ENCODE assay signal across 22 cellular contexts in genomic region chr10:70932415-70933196, GRCh38. TPM values are rescaled to one million over a fixed set of nuclear protein-coding genes. Genes with fewer than 3 reads are reported as not detected.
DNase-seq lines count a peak whose midpoint lies in the region; TF ChIP-seq lines count a peak whose summit lies in the region.
"Had no signal": no experiment of that assay in that cellular context is flagged by ENCODE, and none has a peak within 500 bp of the region (broad histone marks: within the 10 kb centered on the region; RNA-seq: fewer than 3 reads in every experiment).

No MANE protein-coding gene starts in this region.

- H3K4me2 ChIP-seq in mesenchymal stem cell (ENCODE audit: low read length, poor library complexity, severe bottlenecking): no peak overlapping the region
- H3K4me2 ChIP-seq: BLaER1, KMS-11 had no signal

- H3K4ac ChIP-seq in mesenchymal stem cell (ENCODE audit: low read depth in 1 of 2, low read length in 2 of 2): no peak overlapping the region

- DNase-seq in NCI-H82 (lab: John Stamatoyannopoulos, UW): peak; percentile 41
- DNase-seq in NCI-H82 treated with DMSO at 0.1 percent for 48 hours (lab: John Stamatoyannopoulos, UW; ENCODE audit: unreplicated experiment): no peak
- DNase-seq in mesenchymal stem cell: peak; percentile 4
- DNase-seq in SHP77 (lab: John Stamatoyannopoulos, UW): no peak
- DNase-seq in SIG-M5 treated with dmso at 0.1 percent for 504 hours (lab: John Stamatoyannopoulos, UW; ENCODE audit: unreplicated experiment): no peak
- DNase-seq in Peyer's patch: no peak
- DNase-seq in GM03348 (ENCODE audit: low spot score): no peak
- DNase-seq: activated CD4-positive, alpha-beta T cell treated with anti-CD3 and anti-CD28 coated beads for 48 hours; activated T-cell treated with anti-CD3 and anti-CD28 coated beads, Interleukin-2, amount 50 U/mL, for 72 hours; central memory CD4-positive, alpha-beta T cell; EL; H7; NCI-H187; NCI-H774; OCI-M1; SHP77 treated with DMSO at 0.1 percent for 48 hours; T-cell had no signal

- H2BK12ac ChIP-seq in mesenchymal stem cell (ENCODE audit: low read length in 2 of 2): no peak overlapping the region

- H3K27me3 ChIP-seq in mesenchymal stem cell (ENCODE audit: control insufficient read depth in 1 of 2, insufficient read depth in 1 of 2, low read length in 2 of 2) (peaks cover 53 to 96% of the 10 kb centered on the region in 2 experiments), Peyer's patch (no peaks in the 10 kb centered on the region)
- H3K27me3 ChIP-seq: ascending aorta, BLaER1 had no signal

- no peak overlapping the region for H4K8ac ChIP-seq in mesenchymal stem cell (ENCODE audit: low read length)

- H3K79me1 ChIP-seq in mesenchymal stem cell (replicated peaks; ENCODE audit: low read length, poor library complexity, severe bottlenecking): no peaks in the 10 kb centered on the region

- H2AFZ ChIP-seq in mesenchymal stem cell (ENCODE audit: low read depth, low read length): no peak overlapping the region

- H3K9me3 ChIP-seq in mesenchymal stem cell (ENCODE audit: control insufficient read depth, low read length) (no peaks in the 10 kb centered on the region), Peyer's patch (no peaks in the 10 kb centered on the region)
- H3K9me3 ChIP-seq: ascending aorta, BLaER1, mucosa of descending colon had no signal

- no peak overlapping the region for H3K18ac ChIP-seq in mesenchymal stem cell (ENCODE audit: low read depth in 1 of 2, low read length in 2 of 2)

- H2BK15ac ChIP-seq in mesenchymal stem cell (ENCODE audit: low read depth, poor library complexity, severe bottlenecking): no peak overlapping the region

- H2BK120ac ChIP-seq in mesenchymal stem cell (ENCODE audit: low read depth, low read length): no peak overlapping the region

- H4K91ac ChIP-seq in mesenchymal stem cell (ENCODE audit: low read length): no peak overlapping the region

- H3K36me3 ChIP-seq in mesenchymal stem cell (ENCODE audit: control insufficient read depth in 1 of 2, insufficient read depth in 2 of 2, low read depth in 1 of 2, low read length in 2 of 2) (no peaks in the 10 kb centered on the region), Peyer's patch (no peaks in the 10 kb centered on the region)
- H3K36me3 ChIP-seq: ascending aorta, BLaER1 had no signal

- WGBS in mesenchymal stem cell: 48% methylated on average over 8 of the region's 9 CpGs

- TF ChIP-seq POLR2A in Peyer's patch (IDR thresholded peaks at IDR 0.05): no peak

- H3K27ac ChIP-seq in VCaP: peak overlapping the region; percentile 70
- no peak overlapping the region for H3K27ac ChIP-seq in mesenchymal stem cell (ENCODE audit: low read length, poor library complexity, severe bottlenecking)
- H3K27ac ChIP-seq in Peyer's patch: no peak overlapping the region
- H3K27ac ChIP-seq: ascending aorta, BLaER1, KMS-11 had no signal

- H3K4me1 ChIP-seq in mesenchymal stem cell (ENCODE audit: control insufficient read depth, insufficient read depth, low read depth, low read length) (peaks cover 15% of the 10 kb centered on the region), Peyer's patch (no peaks in the 10 kb centered on the region)
- H3K4me1 ChIP-seq: ascending aorta had no signal

- no peak overlapping the region for H3K9ac ChIP-seq in mesenchymal stem cell (ENCODE audit: low read length)
- H3K9ac ChIP-seq: BLaER1, KMS-11 had no signal

- no peak overlapping the region for H3K14ac ChIP-seq in mesenchymal stem cell (ENCODE audit: low read length in 2 of 2)

- H2BK5ac ChIP-seq in mesenchymal stem cell (ENCODE audit: low read depth, low read length, poor library complexity, severe bottlenecking): no peak overlapping the region

- no peak overlapping the region for H3K4me3 ChIP-seq in mesenchymal stem cell (ENCODE audit: insufficient read depth in 1 of 2, low read depth in 1 of 2, low read length in 2 of 2)
- H3K4me3 ChIP-seq in Peyer's patch: no peak overlapping the region
- H3K4me3 ChIP-seq: ascending aorta, BLaER1, mucosa of descending colon had no signal

- TF ChIP-seq CTCF in VCaP (conservative IDR thresholded peaks at IDR 0.05) (no peak), Peyer's patch (IDR thresholded peaks at IDR 0.05) (no peak)

- no peak overlapping the region for H3K23ac ChIP-seq in mesenchymal stem cell (ENCODE audit: low read length in 2 of 2)

- no peak overlapping the region for H2AK5ac ChIP-seq in mesenchymal stem cell (ENCODE audit: low read length, severe bottlenecking)

RNA-seq across cellular contexts. Expression of gene PCBD1, which starts 44.2 kb away (rescaled TPM):
- polyA plus RNA-seq in mesenchymal stem cell (2013, experiment 1 of 2): 86.1 TPM
- polyA plus RNA-seq in mesenchymal stem cell (2013, experiment 2 of 2): 80.5 TPM
- 10 to 100 TPM; 38.8 to 63.5 (median 55.9) TPM for total RNA-seq in Peyer's patch

Comparison
In these comparisons a context has a peak if more than half of its experiments do, and no peak if none do; other contexts are left out.
1. DNase-seq: peak in NCI-H82 (single experiment) and mesenchymal stem cell (single experiment); none in NCI-H82 treated with DMSO at 0.1 percent for 48 hours (single experiment), SHP77 (0 of 2), SIG-M5 treated with dmso at 0.1 percent for 504 hours (single experiment), Peyer's patch (0 of 3) and GM03348 (single experiment).